ENCODE assay signal across 19 cellular contexts in genomic region chr3:53705024-53705750, GRCh38.
A peak's percentile ranks its signal among the peaks of the same experiment; 100 is the strongest.
DNase-seq lines count a peak whose midpoint lies in the region; ATAC-seq and TF ChIP-seq lines count a peak whose summit lies in the region.
"Had no signal": no experiment of that assay in that cellular context is flagged by ENCODE, and none has a peak within 500 bp of the region (broad histone marks: within the 10 kb centered on the region; RNA-seq: fewer than 3 reads in every experiment).

No MANE protein-coding gene starts in this region.

- WGBS in lung, 2 donors = 66 to 70% methylated on average over 11 of the region's 11 CpGs

- H3K36me3 ChIP-seq in left ventricle myocardium inferior (no peaks in the 10 kb centered on the region), lung (ENCODE audit: control insufficient read depth in 2 of 2, insufficient read depth in 2 of 2, low read length in 2 of 2) (no peaks in the 10 kb centered on the region)
- H3K36me3 ChIP-seq: ovary, thyroid gland had no signal

- H3K9me3 ChIP-seq in left ventricle myocardium inferior (replicated peaks) = no peaks in the 10 kb centered on the region
- no peaks in the 10 kb centered on the region for H3K9me3 ChIP-seq in lung (ENCODE audit: control insufficient read depth in 2 of 2, insufficient read depth in 1 of 2, low read length in 1 of 2)
- H3K9me3 ChIP-seq: lower lobe of right lung, ovary, thyroid gland had no signal

- no peaks in the 10 kb centered on the region for H3K27me3 ChIP-seq in left ventricle myocardium inferior (ENCODE audit: low read depth)
- H3K27me3 ChIP-seq in lung (ENCODE audit: control insufficient read depth, insufficient read depth) = no peaks in the 10 kb centered on the region
- H3K27me3 ChIP-seq: ovary, thyroid gland had no signal

- peak overlapping the region; percentile 70 for H3K27ac ChIP-seq in left ventricle myocardium inferior (replicated peaks)
- H3K27ac ChIP-seq in angular gyrus (ENCODE audit: low read depth, low read length) = peak overlapping the region; percentile 1
- no peak overlapping the region for H3K27ac ChIP-seq in lung (ENCODE audit: low read depth in 1 of 2, low read length in 1 of 2)
- H3K27ac ChIP-seq: ovary, thyroid gland had no signal

- H3K4me3 ChIP-seq in left ventricle myocardium inferior (no peak overlapping the region), lung (no peak overlapping the region)
- H3K4me3 ChIP-seq: lower lobe of right lung, ovary, thyroid gland had no signal

- ATAC-seq in Right ventricle myocardium superior (ENCODE audit: poor library complexity) = no peak
- ATAC-seq in lung (ENCODE audit: insufficient read depth, low FRiP score) = no peak
- ATAC-seq: lower lobe of right lung, Panc1 had no signal

- H3K4me1 ChIP-seq in left ventricle myocardium inferior (peaks cover 61% of the 10 kb centered on the region), lung (ENCODE audit: control insufficient read depth in 2 of 2, insufficient read depth in 2 of 2, low read length in 2 of 2) (peaks cover 0 to 4% of the 10 kb centered on the region in 2 donors)

- TF ChIP-seq CTCF in left ventricle myocardium inferior (IDR thresholded peaks at IDR 0.05; ENCODE audit: borderline replicate concordance) (no peak), lung (IDR thresholded peaks at IDR 0.05; ENCODE audit: control extremely low read depth, extremely low read depth) (no peak)

- intact Hi-C loops in left ventricle myocardium inferior (cut with micrococcal nuclease) = no loop called here
- intact Hi-C loops in Right ventricle myocardium superior (cut with DNase I) = loop anchor here (5.0 kb wide), 1 partner anchor 403 kb away; no protein-coding TSS in a partner anchor

- DNase-seq in left ventricle myocardium inferior = no peak
- no peak for DNase-seq in Right ventricle myocardium superior
- DNase-seq in lung (ENCODE audit: low spot score) = peak; percentile 22
- peak; percentile 10 for DNase-seq in ureter (ENCODE audit: low spot score)
- no peak for DNase-seq in A172 (ENCODE audit: low spot score)
- DNase-seq in SW 1271 (lab: John Stamatoyannopoulos, UW) = no peak
- no peak for DNase-seq in activated gamma-delta T cell (lab: John Stamatoyannopoulos, UW)
- DNase-seq: activated CD4-positive, CD25-positive, alpha-beta regulatory T cell treated with anti-CD3 and anti-CD28 coated beads, Interleukin-2, amount 50 U/mL, for 72 hours; activated naive CD4-positive, alpha-beta T cell treated with anti-CD3 and anti-CD28 coated beads, Interleukin-2, amount 10 ng/mL, durations not matched to agents 7 days and 5 days; aorta; NCI-H1048; NCI-H82; ovary; stimulated activated naive CD4-positive, alpha-beta T cell; T-helper 9 cell had no signal

Comparison
In these comparisons a context has a peak if more than half of its experiments do, and no peak if none do; other contexts are left out.
1. DNase-seq: peak in lung (single experiment) and ureter (single experiment); none in left ventricle myocardium inferior (single experiment), Right ventricle myocardium superior (single experiment), A172 (single experiment), SW 1271 (0 of 2) and activated gamma-delta T cell (single experiment).
2. H3K27ac ChIP-seq: peak in left ventricle myocardium inferior (single experiment) and angular gyrus (single experiment); none in lung (0 of 2).